Comparison of ENCODE assay signal across 1 cellular context in the genomic region with DNA sequence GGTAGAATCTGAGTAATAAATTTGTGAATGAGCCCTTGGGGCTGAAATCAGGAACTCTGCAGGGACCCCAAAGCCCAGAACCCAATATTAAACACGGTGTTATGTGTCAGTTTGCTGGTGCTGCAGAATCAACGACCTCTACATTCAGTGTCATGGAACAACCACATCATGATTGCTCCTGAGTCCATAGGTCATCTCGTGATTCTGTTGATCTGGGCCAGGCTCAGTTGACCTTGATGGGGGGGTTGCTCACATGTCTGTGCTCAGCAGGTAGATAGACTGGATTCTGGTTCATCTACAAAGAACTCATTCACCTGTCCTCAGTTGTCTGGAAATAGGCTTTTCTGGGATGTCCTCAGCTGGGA.
A peak's percentile ranks its signal among the peaks of the same experiment; 100 is the strongest.
TF ChIP-seq lines count a peak whose summit lies in the region.

No MANE protein-coding gene starts in this region.

TF ChIP-seq in K562, 482 proteins besides CTCF, POLR2A, EP300 and RAD21:
- no peak for TF ChIP-seq ETS2 (tag; IDR thresholded peaks at IDR 0.05; ENCODE audit: borderline replicate concordance, poor library complexity, severe bottlenecking)
- TF ChIP-seq ZBTB43 (CRISPR knock-in tag; IDR thresholded peaks at IDR 0.05), result no peak
- TF ChIP-seq, protein P1, sequence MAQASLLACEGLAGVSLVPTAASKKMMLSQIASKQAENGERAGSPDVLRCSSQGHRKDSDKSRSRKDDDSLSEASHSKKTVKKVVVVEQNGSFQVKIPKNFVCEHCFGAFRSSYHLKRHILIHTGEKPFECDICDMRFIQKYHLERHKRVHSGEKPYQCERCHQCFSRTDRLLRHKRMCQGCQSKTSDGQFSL (CRISPR knock-in tag; IDR thresholded peaks at IDR 0.05), result peak; percentile 46; the same call in 1 of the 2 replicates
- TF ChIP-seq, protein P1 (tag; IDR thresholded peaks at IDR 0.05), result no peak
- TF ChIP-seq PREB (CRISPR knock-in tag; IDR thresholded peaks at IDR 0.05), result no peak
- TF ChIP-seq MITF (IDR thresholded peaks at IDR 0.05), result no peak
- no peak for TF ChIP-seq PRMT5 (CRISPR knock-in tag; IDR thresholded peaks at IDR 0.05)
- TF ChIP-seq NR2C2 (CRISPR knock-in tag; IDR thresholded peaks at IDR 0.05), result peak; percentile 50; the same call in 1 of the 2 replicates
- no peak for TF ChIP-seq NR2C2 (tag; IDR thresholded peaks at IDR 0.05)
- TF ChIP-seq NFYB (IDR thresholded peaks at IDR 0.05; ENCODE audit: extremely low read depth, insufficient read length), result no peak
- TF ChIP-seq NCOA6 (IDR thresholded peaks at IDR 0.05), result no peak
- no peak for TF ChIP-seq BRD9 (IDR thresholded peaks at IDR 0.05; ENCODE audit: low read depth, partially characterized antibody)
- TF ChIP-seq SIN3B (IDR thresholded peaks at IDR 0.05; ENCODE audit: low read depth), result no peak
- TF ChIP-seq ZNF277 (CRISPR knock-in tag; IDR thresholded peaks at IDR 0.05; ENCODE audit: borderline replicate concordance), result no peak
- no peak for TF ChIP-seq SPI1 (IDR thresholded peaks at IDR 0.05; ENCODE audit: borderline replicate concordance, low read depth, low read length)
- TF ChIP-seq L3MBTL2 (IDR thresholded peaks at IDR 0.05), result no peak
- TF ChIP-seq RBM25 (IDR thresholded peaks at IDR 0.05; ENCODE audit: low read depth, low read length, severe bottlenecking), result no peak
- no peak for TF ChIP-seq HDAC6 (IDR thresholded peaks at IDR 0.05; ENCODE audit: low read depth, low read length)
